ENCODE assay signal across 2 cellular contexts in the genomic region with DNA sequence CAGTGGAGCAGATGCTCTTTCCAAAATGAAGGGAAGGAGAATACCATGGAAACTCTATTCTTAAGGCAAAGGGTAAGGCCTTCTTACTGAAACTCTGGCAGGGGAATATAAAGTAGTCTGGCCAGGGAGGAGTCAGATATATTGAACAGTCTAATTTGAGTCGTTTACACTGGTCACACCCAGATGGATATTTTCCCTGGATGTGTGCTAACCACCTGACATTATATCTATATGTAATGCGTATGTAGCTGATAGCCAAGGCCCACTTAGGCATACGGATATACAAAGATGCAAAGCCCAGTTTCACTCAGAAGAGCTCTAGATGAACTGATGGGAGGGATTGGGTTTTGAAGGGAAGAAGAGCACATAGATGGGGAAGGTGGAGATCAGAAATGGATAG.
TF ChIP-seq lines count a peak whose summit lies in the region.

No MANE protein-coding gene starts in this region.

TF ChIP-seq in A549, 52 proteins besides CTCF, POLR2A, EP300 and RAD21 (continued from another document):
- TF ChIP-seq ZSCAN20 (CRISPR knock-in tag; IDR thresholded peaks at IDR 0.05) (no peak), FOXS1 (CRISPR knock-in tag; IDR thresholded peaks at IDR 0.05) (no peak)

TF ChIP-seq in GM23338, 12 proteins besides CTCF, POLR2A, EP300 and RAD21 (continued from another document):
- TF ChIP-seq, protein P1, sequence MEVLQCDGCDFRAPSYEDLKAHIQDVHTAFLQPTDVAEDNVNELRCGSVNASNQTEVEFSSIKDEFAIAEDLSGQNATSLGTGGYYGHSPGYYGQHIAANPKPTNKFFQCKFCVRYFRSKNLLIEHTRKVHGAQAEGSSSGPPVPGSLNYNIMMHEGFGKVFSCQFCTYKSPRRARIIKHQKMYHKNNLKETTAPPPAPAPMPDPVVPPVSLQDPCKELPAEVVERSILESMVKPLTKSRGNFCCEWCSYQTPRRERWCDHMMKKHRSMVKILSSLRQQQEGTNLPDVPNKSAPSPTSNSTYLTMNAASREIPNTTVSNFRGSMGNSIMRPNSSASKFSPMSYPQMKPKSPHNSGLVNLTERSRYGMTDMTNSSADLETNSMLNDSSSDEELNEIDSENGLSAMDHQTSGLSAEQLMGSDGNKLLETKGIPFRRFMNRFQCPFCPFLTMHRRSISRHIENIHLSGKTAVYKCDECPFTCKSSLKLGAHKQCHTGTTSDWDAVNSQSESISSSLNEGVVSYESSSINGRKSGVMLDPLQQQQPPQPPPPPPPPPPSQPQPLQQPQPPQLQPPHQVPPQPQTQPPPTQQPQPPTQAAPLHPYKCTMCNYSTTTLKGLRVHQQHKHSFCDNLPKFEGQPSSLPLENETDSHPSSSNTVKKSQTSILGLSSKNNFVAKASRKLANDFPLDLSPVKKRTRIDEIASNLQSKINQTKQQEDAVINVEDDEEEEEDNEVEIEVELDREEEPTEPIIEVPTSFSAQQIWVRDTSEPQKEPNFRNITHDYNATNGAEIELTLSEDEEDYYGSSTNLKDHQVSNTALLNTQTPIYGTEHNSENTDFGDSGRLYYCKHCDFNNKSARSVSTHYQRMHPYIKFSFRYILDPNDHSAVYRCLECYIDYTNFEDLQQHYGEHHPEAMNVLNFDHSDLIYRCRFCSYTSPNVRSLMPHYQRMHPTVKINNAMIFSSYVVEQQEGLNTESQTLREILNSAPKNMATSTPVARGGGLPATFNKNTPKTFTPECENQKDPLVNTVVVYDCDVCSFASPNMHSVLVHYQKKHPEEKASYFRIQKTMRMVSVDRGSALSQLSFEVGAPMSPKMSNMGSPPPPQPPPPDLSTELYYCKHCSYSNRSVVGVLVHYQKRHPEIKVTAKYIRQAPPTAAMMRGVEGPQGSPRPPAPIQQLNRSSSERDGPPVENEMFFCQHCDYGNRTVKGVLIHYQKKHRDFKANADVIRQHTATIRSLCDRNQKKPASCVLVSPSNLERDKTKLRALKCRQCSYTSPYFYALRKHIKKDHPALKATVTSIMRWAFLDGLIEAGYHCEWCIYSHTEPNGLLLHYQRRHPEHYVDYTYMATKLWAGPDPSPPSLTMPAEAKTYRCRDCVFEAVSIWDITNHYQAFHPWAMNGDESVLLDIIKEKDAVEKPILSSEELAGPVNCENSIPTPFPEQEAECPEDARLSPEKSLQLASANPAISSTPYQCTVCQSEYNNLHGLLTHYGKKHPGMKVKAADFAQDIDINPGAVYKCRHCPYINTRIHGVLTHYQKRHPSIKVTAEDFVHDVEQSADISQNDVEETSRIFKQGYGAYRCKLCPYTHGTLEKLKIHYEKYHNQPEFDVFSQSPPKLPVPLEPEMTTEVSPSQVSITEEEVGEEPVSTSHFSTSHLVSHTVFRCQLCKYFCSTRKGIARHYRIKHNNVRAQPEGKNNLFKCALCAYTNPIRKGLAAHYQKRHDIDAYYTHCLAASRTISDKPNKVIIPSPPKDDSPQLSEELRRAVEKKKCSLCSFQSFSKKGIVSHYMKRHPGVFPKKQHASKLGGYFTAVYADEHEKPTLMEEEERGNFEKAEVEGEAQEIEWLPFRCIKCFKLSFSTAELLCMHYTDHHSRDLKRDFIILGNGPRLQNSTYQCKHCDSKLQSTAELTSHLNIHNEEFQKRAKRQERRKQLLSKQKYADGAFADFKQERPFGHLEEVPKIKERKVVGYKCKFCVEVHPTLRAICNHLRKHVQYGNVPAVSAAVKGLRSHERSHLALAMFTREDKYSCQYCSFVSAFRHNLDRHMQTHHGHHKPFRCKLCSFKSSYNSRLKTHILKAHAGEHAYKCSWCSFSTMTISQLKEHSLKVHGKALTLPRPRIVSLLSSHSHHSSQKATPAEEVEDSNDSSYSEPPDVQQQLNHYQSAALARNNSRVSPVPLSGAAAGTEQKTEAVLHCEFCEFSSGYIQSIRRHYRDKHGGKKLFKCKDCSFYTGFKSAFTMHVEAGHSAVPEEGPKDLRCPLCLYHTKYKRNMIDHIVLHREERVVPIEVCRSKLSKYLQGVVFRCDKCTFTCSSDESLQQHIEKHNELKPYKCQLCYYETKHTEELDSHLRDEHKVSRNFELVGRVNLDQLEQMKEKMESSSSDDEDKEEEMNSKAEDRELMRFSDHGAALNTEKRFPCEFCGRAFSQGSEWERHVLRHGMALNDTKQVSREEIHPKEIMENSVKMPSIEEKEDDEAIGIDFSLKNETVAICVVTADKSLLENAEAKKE (CRISPR knock-in tag; IDR thresholded peaks at IDR 0.05), result no peak
- TF ChIP-seq, protein P2, sequence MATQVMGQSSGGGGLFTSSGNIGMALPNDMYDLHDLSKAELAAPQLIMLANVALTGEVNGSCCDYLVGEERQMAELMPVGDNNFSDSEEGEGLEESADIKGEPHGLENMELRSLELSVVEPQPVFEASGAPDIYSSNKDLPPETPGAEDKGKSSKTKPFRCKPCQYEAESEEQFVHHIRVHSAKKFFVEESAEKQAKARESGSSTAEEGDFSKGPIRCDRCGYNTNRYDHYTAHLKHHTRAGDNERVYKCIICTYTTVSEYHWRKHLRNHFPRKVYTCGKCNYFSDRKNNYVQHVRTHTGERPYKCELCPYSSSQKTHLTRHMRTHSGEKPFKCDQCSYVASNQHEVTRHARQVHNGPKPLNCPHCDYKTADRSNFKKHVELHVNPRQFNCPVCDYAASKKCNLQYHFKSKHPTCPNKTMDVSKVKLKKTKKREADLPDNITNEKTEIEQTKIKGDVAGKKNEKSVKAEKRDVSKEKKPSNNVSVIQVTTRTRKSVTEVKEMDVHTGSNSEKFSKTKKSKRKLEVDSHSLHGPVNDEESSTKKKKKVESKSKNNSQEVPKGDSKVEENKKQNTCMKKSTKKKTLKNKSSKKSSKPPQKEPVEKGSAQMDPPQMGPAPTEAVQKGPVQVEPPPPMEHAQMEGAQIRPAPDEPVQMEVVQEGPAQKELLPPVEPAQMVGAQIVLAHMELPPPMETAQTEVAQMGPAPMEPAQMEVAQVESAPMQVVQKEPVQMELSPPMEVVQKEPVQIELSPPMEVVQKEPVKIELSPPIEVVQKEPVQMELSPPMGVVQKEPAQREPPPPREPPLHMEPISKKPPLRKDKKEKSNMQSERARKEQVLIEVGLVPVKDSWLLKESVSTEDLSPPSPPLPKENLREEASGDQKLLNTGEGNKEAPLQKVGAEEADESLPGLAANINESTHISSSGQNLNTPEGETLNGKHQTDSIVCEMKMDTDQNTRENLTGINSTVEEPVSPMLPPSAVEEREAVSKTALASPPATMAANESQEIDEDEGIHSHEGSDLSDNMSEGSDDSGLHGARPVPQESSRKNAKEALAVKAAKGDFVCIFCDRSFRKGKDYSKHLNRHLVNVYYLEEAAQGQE (IDR thresholded peaks at IDR 0.05; ENCODE audit: unreplicated experiment), result no peak
- TF ChIP-seq EZH2 (IDR thresholded peaks at IDR 0.05; ENCODE audit: low read depth, unreplicated experiment) (no peak), EZH2phosphoT487 (IDR thresholded peaks at IDR 0.05; ENCODE audit: unreplicated experiment) (no peak), ZNF331 (CRISPR knock-in tag; IDR thresholded peaks at IDR 0.05; ENCODE audit: low read depth) (no peak), NANOG (IDR thresholded peaks at IDR 0.05; ENCODE audit: borderline replicate concordance) (no peak), ZNF114 (CRISPR knock-in tag; IDR thresholded peaks at IDR 0.05) (no peak), STAT1 (IDR thresholded peaks at IDR 0.05; ENCODE audit: unreplicated experiment) (no peak)
TF ChIP-seq in GM23338: peak in this region for 0.
